In genomic region chr14:29601559-29602109, GRCh38 we compare ENCODE assay signal across 31 cellular contexts.
DNase-seq lines count a peak whose midpoint lies in the region; ATAC-seq and TF ChIP-seq lines count a peak whose summit lies in the region.
"Had no signal": no experiment of that assay in that cellular context is flagged by ENCODE, and none has a peak within 500 bp of the region (broad histone marks: within the 10 kb centered on the region; RNA-seq: fewer than 3 reads in every experiment).

No MANE protein-coding gene starts in this region.

- no peaks in the 10 kb centered on the region for H3K9me3 Mint-ChIP-seq in nephron
- H3K9me3 Mint-ChIP-seq: activated CD4-positive, alpha-beta memory T cell treated with anti-CD3 and anti-CD28 coated beads for 36 hours; endodermal cell; type B pancreatic cell had no signal

- no peak overlapping the region for H3K4me3 ChIP-seq in fibroblast of pulmonary artery (replicated peaks; ENCODE audit: low read depth, low read length)
- H3K4me3 ChIP-seq: cardiac muscle cell, esophagus squamous epithelium, pancreas, SJSA1 had no signal

- no peak overlapping the region for H3K4me3 Mint-ChIP-seq in nephron
- H3K4me3 Mint-ChIP-seq: activated CD4-positive, alpha-beta memory T cell treated with anti-CD3 and anti-CD28 coated beads for 36 hours; endodermal cell; naive thymus-derived CD8-positive, alpha-beta T cell; type B pancreatic cell had no signal

- H3K27me3 Mint-ChIP-seq in nephron (ENCODE audit: low read depth) = no peaks in the 10 kb centered on the region
- H3K27me3 Mint-ChIP-seq: activated CD4-positive, alpha-beta memory T cell treated with anti-CD3 and anti-CD28 coated beads for 36 hours; naive thymus-derived CD8-positive, alpha-beta T cell; type B pancreatic cell had no signal

- no peak for ATAC-seq in GM21723 (IDR thresholded peaks at IDR 0.05; ENCODE audit: unreplicated experiment)
- ATAC-seq in HG02571 (IDR thresholded peaks at IDR 0.05; ENCODE audit: unreplicated experiment) = no peak
- ATAC-seq: HCT116; naive thymus-derived CD8-positive, alpha-beta T cell; pancreas had no signal

- H3K4me1 Mint-ChIP-seq in nephron = no peaks in the 10 kb centered on the region
- H3K4me1 Mint-ChIP-seq: naive thymus-derived CD8-positive, alpha-beta T cell had no signal

- peak; percentile 84 for DNase-seq in HCEC 1CT
- peak; percentile 22 for DNase-seq in amniotic epithelial cell (ENCODE audit: low read depth)
- peak; percentile 47 for DNase-seq in fibroblast of pulmonary artery (ENCODE audit: low read depth)
- no peak for DNase-seq in activated CD4-positive, alpha-beta T cell treated with anti-CD3 and anti-CD28 coated beads, Interleukin-2, amount 50 U/mL, for 1 hour
- DNase-seq in activated CD4-positive, alpha-beta T cell treated with anti-CD3 and anti-CD28 coated beads, Interleukin-2, amount 50 U/mL, for 4 hours = no peak
- DNase-seq: ACHN; activated CD4-positive, alpha-beta memory T cell treated with anti-CD3 and anti-CD28 coated beads for 36 hours; activated CD8-positive, alpha-beta memory T cell treated with anti-CD3 and anti-CD28 coated beads, Interleukin-2, amount 50 U/mL, for 4 hours; activated naive CD4-positive, alpha-beta T cell treated with anti-CD3 and anti-CD28 coated beads, Interleukin-2, amount 50 U/mL, for 16 hours; BE2C; cortex of kidney; DMS153; endodermal cell; esophagus squamous epithelium; GDM1; glutamatergic neuron; islet precursor cell; naive thymus-derived CD8-positive, alpha-beta T cell; NCI-H1092; NCI-H187; NCI-H748 treated with DMSO at 0.1 percent for 48 hours; pancreas; RPMI8226; stimulated activated CD4-positive, alpha-beta T cell treated with anti-CD3 and anti-CD28 coated beads, Interleukin-4, amount 100 ng/mL, for 1 hour had no signal

- H3K27ac Mint-ChIP-seq in nephron = peak overlapping the region in 2 of 3 experiments; percentile 28 to 58
- H3K27ac Mint-ChIP-seq: activated CD4-positive, alpha-beta memory T cell treated with anti-CD3 and anti-CD28 coated beads for 36 hours; endodermal cell; naive thymus-derived CD8-positive, alpha-beta T cell; type B pancreatic cell had no signal

- TF ChIP-seq CTCF in fibroblast of pulmonary artery (IDR thresholded peaks at IDR 0.05; ENCODE audit: low read length, missing control alignments) (no peak), nephron (IDR thresholded peaks at IDR 0.05; ENCODE audit: unreplicated experiment in 3 of 3) (no peak)

- peaks cover 6% of the 10 kb centered on the region for H3K36me3 Mint-ChIP-seq in nephron (ENCODE audit: low read depth)
- H3K36me3 Mint-ChIP-seq: activated CD4-positive, alpha-beta memory T cell treated with anti-CD3 and anti-CD28 coated beads for 36 hours; type B pancreatic cell had no signal

Comparison
In these comparisons a context has a peak if more than half of its experiments do, and no peak if none do; other contexts are left out.
1. DNase-seq: peak in HCEC 1CT (single experiment), amniotic epithelial cell (single experiment) and fibroblast of pulmonary artery (single experiment); none in activated CD4-positive, alpha-beta T cell treated with anti-CD3 and anti-CD28 coated beads, Interleukin-2, amount 50 U/mL, for 1 hour (single experiment) and activated CD4-positive, alpha-beta T cell treated with anti-CD3 and anti-CD28 coated beads, Interleukin-2, amount 50 U/mL, for 4 hours (0 of 2).